9 cellular contexts compared by ENCODE assay signal in genomic region chr2:127398239-127398590, GRCh38. TPM values are rescaled to one million over a fixed set of nuclear protein-coding genes. Genes with fewer than 3 reads are reported as not detected.
DNase-seq lines count a peak whose midpoint lies in the region; ATAC-seq and TF ChIP-seq lines count a peak whose summit lies in the region.
"Had no signal": no experiment of that assay in that cellular context is flagged by ENCODE, and none has a peak within 500 bp of the region (broad histone marks: within the 10 kb centered on the region; RNA-seq: fewer than 3 reads in every experiment).

No MANE protein-coding gene starts in this region.

- H4K20me1 ChIP-seq in GM23248 (ENCODE audit: insufficient read depth): no peaks in the 10 kb centered on the region

- H2AFZ ChIP-seq in GM23248 (0 out of 2 replicates have a peak overlapping the region, but pooled peaks have one; percentile 3), parathyroid adenoma (peak overlapping the region; percentile 59)

- peaks cover under 1% of the 10 kb centered on the region; the same call in 1 of the 2 replicates for H3F3A ChIP-seq in GM23248 (ENCODE audit: insufficient read depth)

- no peaks in the 10 kb centered on the region for H3K79me2 ChIP-seq in GM23248 (ENCODE audit: insufficient read depth)
- H3K79me2 ChIP-seq in parathyroid adenoma: no peaks in the 10 kb centered on the region

- H3K27me3 ChIP-seq in GM23248 (replicated peaks; ENCODE audit: insufficient read depth) (no peaks in the 10 kb centered on the region), parathyroid adenoma (ENCODE audit: control insufficient read depth, insufficient read depth, low read length) (no peaks in the 10 kb centered on the region)

- no peaks in the 10 kb centered on the region; the same call in 1 of the 2 replicates for H3K27me3 Mint-ChIP-seq in WTC11 (ENCODE audit: low read depth)

- peak overlapping the region; percentile 60 for H3K27ac ChIP-seq in GM23248
- peak overlapping the region; percentile 30 for H3K27ac ChIP-seq in parathyroid adenoma
- H3K27ac ChIP-seq: 22Rv1 had no signal

- 5% methylated on average over 4 of the region's 4 CpGs for WGBS in GM23248 (ENCODE audit: low coverage in 1 of 2, low lambda C conversion rate in 2 of 2, missing lambda C conversion rate in 2 of 2), 2 experiments

- H3K27ac Mint-ChIP-seq in WTC11: no peak overlapping the region

- H3K4me2 ChIP-seq in GM23248 (ENCODE audit: unreplicated experiment): no peak overlapping the region
- H3K4me2 ChIP-seq in parathyroid adenoma (ENCODE audit: low read length): no peak overlapping the region

- CTCF ChIA-PET in WTC11 (lab: Charles Lee): interaction anchor here (0.6 kb wide), 1 partner anchor 327 kb away, joined by 3 read pairs; no protein-coding TSS in a partner anchor

- POLR2A ChIA-PET in WTC11 (lab: Charles Lee): no interaction called here

- no peaks in the 10 kb centered on the region for H3K9me2 ChIP-seq in GM23248 (ENCODE audit: insufficient read depth)

- H3K4me3 ChIP-seq in GM23248: no peak overlapping the region
- H3K4me3 ChIP-seq in parathyroid adenoma (ENCODE audit: low read depth, low read length): no peak overlapping the region

- H3K4me1 Mint-ChIP-seq in WTC11: peaks cover 7% of the 10 kb centered on the region; the same call in 1 of the 2 replicates

- H3K9me3 Mint-ChIP-seq in WTC11: peaks cover 10% of the 10 kb centered on the region

- no peak for TF ChIP-seq CTCF in WTC11 (IDR thresholded peaks at IDR 0.05)
- no peak for TF ChIP-seq CTCF in parathyroid adenoma (IDR thresholded peaks at IDR 0.05)

- peak; percentile 38 for ATAC-seq in WTC11

- 0 out of 2 replicates have a peak, but pooled peaks cover 2% of the 10 kb centered on the region for H3K36me3 Mint-ChIP-seq in WTC11

- H3K36me3 ChIP-seq in GM23248 (ENCODE audit: low read depth): no peaks in the 10 kb centered on the region
- no peaks in the 10 kb centered on the region for H3K36me3 ChIP-seq in parathyroid adenoma (ENCODE audit: control insufficient read depth, insufficient read depth, low read length)

- H3K9ac ChIP-seq in GM23248 (peak overlapping the region; percentile 29; the same call in 1 of the 2 replicates), parathyroid adenoma (no peak overlapping the region)

- DNase-seq in DMS 273 (lab: John Stamatoyannopoulos, UW; ENCODE audit: unreplicated experiment): peak; percentile 83
- no peak for DNase-seq in DMS 273 treated with DMSO at 0.1 percent for 48 hours (lab: John Stamatoyannopoulos, UW)
- peak; percentile 98 for DNase-seq in GM23248
- peak in 74 of 76 experiments; percentile 11 to 93 (median 84) for DNase-seq in HUDEP-2 (lab: John Stamatoyannopoulos, UW; ENCODE audit: unreplicated experiment in 76 of 76)
- no peak for DNase-seq in WTC11 (ENCODE audit: low spot score)
- DNase-seq in fibroblast of the conjunctiva (ENCODE audit: low read depth): peak; percentile 75
- no peak for DNase-seq in KG1 (lab: John Stamatoyannopoulos, UW)

- in situ Hi-C loops in GM23248 (cut with MboI): no loop called here

- H3K4me1 ChIP-seq in GM23248 (ENCODE audit: insufficient read depth): peaks cover 21% of the 10 kb centered on the region
- H3K4me1 ChIP-seq in parathyroid adenoma: peaks cover 27% of the 10 kb centered on the region

- no peaks in the 10 kb centered on the region for H3K9me3 ChIP-seq in GM23248 (ENCODE audit: low read depth)
- H3K9me3 ChIP-seq in parathyroid adenoma (ENCODE audit: control insufficient read depth, low read length): no peaks in the 10 kb centered on the region

- H3K4me3 Mint-ChIP-seq in WTC11: no peak overlapping the region

TF ChIP-seq in WTC11, 78 proteins besides CTCF, POLR2A, EP300 and RAD21:
- no peak for TF ChIP-seq EMX1 (CRISPR knock-in tag; IDR thresholded peaks at IDR 0.05)
- no peak for TF ChIP-seq IRF2 (CRISPR knock-in tag; IDR thresholded peaks at IDR 0.05; ENCODE audit: borderline replicate concordance, low read depth)
- no peak for TF ChIP-seq STAT6 (CRISPR knock-in tag; conservative IDR thresholded peaks at IDR 0.05; ENCODE audit: low read depth)
- no peak for TF ChIP-seq NR3C1 (CRISPR knock-in tag; conservative IDR thresholded peaks at IDR 0.05; ENCODE audit: low read depth)

RNA-seq across cellular contexts. Expression of gene MAP3K2, which starts 10.4 kb away (rescaled TPM):
- 39.6 and 41.0 TPM in 2 replicates for total RNA-seq in GM23248 (2014; rRNA removed; shearing (Covaris generic))
- polyA plus RNA-seq in GM23248 (2016; fragmentation: Nextera tagmentation; extraction: Ambion mirVana): 32.9 and 36.7 TPM in 2 replicates
- 26.9 to 31.7 TPM (median 31.3 TPM) in 3 replicates for total RNA-seq in WTC11 (2021)

RNA-seq across cellular contexts. Expression of gene PROC, which starts 20.0 kb away (rescaled TPM):
- not detected in 2 replicates for total RNA-seq in GM23248 (2014; rRNA removed; shearing (Covaris generic))
- polyA plus RNA-seq in GM23248 (2016; fragmentation: Nextera tagmentation; extraction: Ambion mirVana): not detected in 2 replicates
- total RNA-seq in WTC11 (2021): 0.30 to 0.59 TPM (median 0.39 TPM) in 3 replicates

Comparison
In these comparisons a context has a peak if more than half of its experiments do, and no peak if none do; other contexts are left out.
1. DNase-seq: peak in DMS 273 (single experiment), GM23248 (single experiment), HUDEP-2 (74 of 76) and fibroblast of the conjunctiva (single experiment); none in DMS 273 treated with DMSO at 0.1 percent for 48 hours (single experiment), WTC11 (single experiment) and KG1 (single experiment).